ENCODE assay signal across 2 cellular contexts in genomic region chr20:44248420-44248759, GRCh38.
TF ChIP-seq lines count a peak whose summit lies in the region.

No MANE protein-coding gene starts in this region.

TF ChIP-seq in SK-N-SH, 30 proteins besides CTCF, POLR2A, EP300 and RAD21 (continued from another document):
- TF ChIP-seq REST (IDR thresholded peaks at IDR 0.05; ENCODE audit: low read depth, low read length) = no peak
- TF ChIP-seq FOXJ3 (CRISPR knock-in tag; IDR thresholded peaks at IDR 0.05) = no peak
- TF ChIP-seq POLR2AphosphoS5 (IDR thresholded peaks at IDR 0.05; ENCODE audit: low read depth, low read length) = no peak

TF ChIP-seq in SK-N-SH treated with all-trans-retinoic acid at 6 μM for 48 hours, 23 proteins besides CTCF, POLR2A, EP300 and RAD21 (continued from another document):
- no peak for TF ChIP-seq TSHZ2 (CRISPR knock-in tag; IDR thresholded peaks at IDR 0.05)
- TF ChIP-seq ZFP3 (CRISPR knock-in tag; IDR thresholded peaks at IDR 0.05) = no peak
- no peak for TF ChIP-seq TOX (CRISPR knock-in tag; IDR thresholded peaks at IDR 0.05; ENCODE audit: borderline replicate concordance)
- no peak for TF ChIP-seq BACH2 (CRISPR knock-in tag; IDR thresholded peaks at IDR 0.05; ENCODE audit: borderline replicate concordance)
- TF ChIP-seq CSRNP3 (CRISPR knock-in tag; IDR thresholded peaks at IDR 0.05) = no peak
TF ChIP-seq in SK-N-SH treated with all-trans-retinoic acid at 6 μM for 48 hours: peak in this region for 0.
